In genomic region chr18:2302628-2303516, GRCh38 we compare ENCODE assay signal across 11 cellular contexts.
DNase-seq lines count a peak whose midpoint lies in the region; ATAC-seq and TF ChIP-seq lines count a peak whose summit lies in the region.
"Had no signal": no experiment of that assay in that cellular context is flagged by ENCODE, and none has a peak within 500 bp of the region (broad histone marks: within the 10 kb centered on the region; RNA-seq: fewer than 3 reads in every experiment).

No MANE protein-coding gene starts in this region.

- BruUV-seq in Calu3 (replicated peaks; lab: Mats Ljungman, UMichigan): no TSS peak

- no peak overlapping the region for H3K27ac ChIP-seq in CD4-positive, alpha-beta T cell (ENCODE audit: low read depth, low read length)
- H3K27ac ChIP-seq in thyroid gland: no peak overlapping the region
- H3K27ac ChIP-seq: C4-2B, VCaP had no signal

- ATAC-seq in CD4-positive, alpha-beta T cell (ENCODE audit: poor library complexity): no peak
- no peak for ATAC-seq in GM18517 (IDR thresholded peaks at IDR 0.05; ENCODE audit: unreplicated experiment)

- 27 to 35% methylated on average over 10 of the region's 10 CpGs for WGBS in thyroid gland, 2 donors

- H3K9me3 ChIP-seq in CD4-positive, alpha-beta T cell (ENCODE audit: control insufficient read depth, low read length): no peaks in the 10 kb centered on the region
- H3K9me3 ChIP-seq in thyroid gland: no peaks in the 10 kb centered on the region

- DNase-seq in Calu3 (peak; percentile 57), NCI-H460 (ENCODE audit: extremely low read depth, low read depth) (peak; percentile 46), dedifferentiated amniotic fluid mesenchymal stem cell (ENCODE audit: extremely low spot score) (peak; percentile 56), lung microvascular endothelial cell (ENCODE audit: low read depth in 2 of 2) (peak; percentile 27 to 52), thyroid gland (no peak)
- DNase-seq in CD4-positive, alpha-beta T cell: no peak
- no peak for DNase-seq in stimulated activated CD4-positive, alpha-beta T cell treated with anti-CD3 and anti-CD28 coated beads, Interleukin-2, amount 100 ng/mL, for 48 hours
- DNase-seq: hippocampal formation had no signal

- TF ChIP-seq CTCF in Calu3 (IDR thresholded peaks at IDR 0.05; ENCODE audit: unreplicated experiment) (no peak), thyroid gland (IDR thresholded peaks at IDR 0.05) (no peak)
- no peak for TF ChIP-seq CTCF in CD4-positive, alpha-beta T cell (IDR thresholded peaks at IDR 0.05)

- peaks cover 14% of the 10 kb centered on the region for H3K36me3 Mint-ChIP-seq in Calu3 (ENCODE audit: insufficient read depth, unreplicated experiment)
- no peaks in the 10 kb centered on the region for H3K36me3 Mint-ChIP-seq in CD4-positive, alpha-beta T cell (ENCODE audit: low read depth)

- peak overlapping the region; percentile 87 for H3K27ac Mint-ChIP-seq in Calu3 (ENCODE audit: unreplicated experiment)
- no peak overlapping the region for H3K27ac Mint-ChIP-seq in CD4-positive, alpha-beta T cell

- H3K27me3 ChIP-seq in CD4-positive, alpha-beta T cell (ENCODE audit: control insufficient read depth, insufficient read depth, low read length): peaks cover 12% of the 10 kb centered on the region
- no peaks in the 10 kb centered on the region for H3K27me3 ChIP-seq in thyroid gland

- peaks cover 57% of the 10 kb centered on the region for H3K4me1 Mint-ChIP-seq in Calu3 (ENCODE audit: low read depth, unreplicated experiment)
- no peaks in the 10 kb centered on the region for H3K4me1 Mint-ChIP-seq in CD4-positive, alpha-beta T cell (ENCODE audit: low read depth)

- H3K36me3 ChIP-seq in thyroid gland: no peaks in the 10 kb centered on the region

- peak overlapping the region; percentile 58 for H3K4me3 Mint-ChIP-seq in Calu3 (ENCODE audit: low read depth, unreplicated experiment)
- H3K4me3 Mint-ChIP-seq in CD4-positive, alpha-beta T cell: no peak overlapping the region

- no peak for TF ChIP-seq POLR2A in thyroid gland (IDR thresholded peaks at IDR 0.05)

- H3K4me1 ChIP-seq in thyroid gland: no peaks in the 10 kb centered on the region

- intact Hi-C loops in Calu3 (cut with micrococcal nuclease; ENCODE audit: unreplicated experiment) (loop anchor here (10.0 kb wide), 4 partner anchors 78 to 242 kb away; no protein-coding TSS in a partner anchor), thyroid gland (cut with DNase I) (no loop called here)
- intact Hi-C loops in CD4-positive, alpha-beta T cell (cut with DNase I, micrococcal nuclease): no loop called here

- POLR2A ChIA-PET in CD4-positive, alpha-beta T cell (lab: Charles Lee): no interaction called here

- H3K27me3 Mint-ChIP-seq in Calu3 (ENCODE audit: unreplicated experiment): no peaks in the 10 kb centered on the region
- H3K27me3 Mint-ChIP-seq in CD4-positive, alpha-beta T cell: peaks cover 37% of the 10 kb centered on the region

- no peak overlapping the region for H3K4me3 ChIP-seq in thyroid gland (replicated peaks in 1 of 3)

- CTCF ChIA-PET in Calu3 (lab: Charles Lee): no interaction called here
- CTCF ChIA-PET in CD4-positive, alpha-beta T cell (lab: Charles Lee): no interaction called here

- peaks cover 3% of the 10 kb centered on the region for H3K9me3 Mint-ChIP-seq in Calu3 (ENCODE audit: low read depth, unreplicated experiment)
- no peaks in the 10 kb centered on the region for H3K9me3 Mint-ChIP-seq in CD4-positive, alpha-beta T cell

Comparison
In these comparisons a context has a peak if more than half of its experiments do, and no peak if none do; other contexts are left out.
1. DNase-seq: peak in Calu3 (single experiment), NCI-H460 (single experiment), dedifferentiated amniotic fluid mesenchymal stem cell (single experiment) and lung microvascular endothelial cell (2 of 2); none in CD4-positive, alpha-beta T cell (0 of 10), thyroid gland (0 of 2) and stimulated activated CD4-positive, alpha-beta T cell treated with anti-CD3 and anti-CD28 coated beads, Interleukin-2, amount 100 ng/mL, for 48 hours (0 of 2).